1 cellular context compared by ENCODE assay signal in genomic region chr4:69064391-69064790, GRCh38.
TF ChIP-seq lines count a peak whose summit lies in the region.

No MANE protein-coding gene starts in this region.

TF ChIP-seq in HepG2, 621 proteins besides CTCF, POLR2A, EP300 and RAD21 (continued from another document):
- no peak for TF ChIP-seq THAP9 (CRISPR knock-in tag; IDR thresholded peaks at IDR 0.05; ENCODE audit: borderline replicate concordance)
- no peak for TF ChIP-seq LRRFIP1 (CRISPR knock-in tag; conservative IDR thresholded peaks at IDR 0.05)
- TF ChIP-seq SP2 (CRISPR knock-in tag; IDR thresholded peaks at IDR 0.05), result no peak
- no peak for TF ChIP-seq MTA3 (CRISPR knock-in tag; IDR thresholded peaks at IDR 0.05)
- no peak for TF ChIP-seq ZNF512B (CRISPR knock-in tag; IDR thresholded peaks at IDR 0.05; ENCODE audit: borderline replicate concordance)
- no peak for TF ChIP-seq PATZ1 (CRISPR knock-in tag; IDR thresholded peaks at IDR 0.05)
- no peak for TF ChIP-seq ZGPAT (CRISPR knock-in tag; IDR thresholded peaks at IDR 0.05)
- TF ChIP-seq MAZ (IDR thresholded peaks at IDR 0.05; ENCODE audit: borderline replicate concordance, low read depth, low read length), result no peak
- TF ChIP-seq MAZ (CRISPR knock-in tag; IDR thresholded peaks at IDR 0.05; ENCODE audit: low read depth), result no peak
- TF ChIP-seq ZHX2 (IDR thresholded peaks at IDR 0.05; ENCODE audit: low read depth), result no peak
- TF ChIP-seq ZHX2 (CRISPR knock-in tag; IDR thresholded peaks at IDR 0.05; ENCODE audit: borderline replicate concordance), result no peak
- no peak for TF ChIP-seq MLXIP (CRISPR knock-in tag; IDR thresholded peaks at IDR 0.05; ENCODE audit: borderline replicate concordance)
- TF ChIP-seq DZIP1 (CRISPR knock-in tag; IDR thresholded peaks at IDR 0.05), result no peak
